ENCODE assay signal across 13 cellular contexts in genomic region chr1:203797948-203798347, GRCh38. TPM values are rescaled to one million over a fixed set of nuclear protein-coding genes. Genes with fewer than 3 reads are reported as not detected.
A peak's percentile ranks its signal among the peaks of the same experiment; 100 is the strongest.
DNase-seq lines count a peak whose midpoint lies in the region; ATAC-seq, FAIRE-seq and TF ChIP-seq lines count a peak whose summit lies in the region.
"Had no signal": no experiment of that assay in that cellular context is flagged by ENCODE, and none has a peak within 500 bp of the region (broad histone marks: within the 10 kb centered on the region; RNA-seq: fewer than 3 reads in every experiment).

No MANE protein-coding gene starts in this region.

- peaks cover 7% of the 10 kb centered on the region for H3K9me1 ChIP-seq in K562 (ENCODE audit: control insufficient read depth, insufficient read depth, low read length)

- TF ChIP-seq POLR2A in K562 (conservative IDR thresholded peaks at IDR 0.05): no peak

- H3K27ac ChIP-seq in CD4-positive, alpha-beta memory T cell (ENCODE audit: low read depth, low read length): no peak overlapping the region
- H3K27ac ChIP-seq in HEK293 (ENCODE audit: extremely low read depth, low read depth, low read length): no peak overlapping the region
- H3K27ac ChIP-seq in K562 (ENCODE audit: extremely low read depth, low read depth, low read length): no peak overlapping the region; the same call in 2 of the 3 replicates
- H3K27ac ChIP-seq in MM.1S (ENCODE audit: low read length): no peak overlapping the region
- H3K27ac ChIP-seq: SK-N-MC had no signal

- in situ Hi-C loops in K562 (cut with MboI): no loop called here

- H4K20me1 ChIP-seq in K562 (replicated peaks; ENCODE audit: control insufficient read depth, insufficient read depth, low read length): peaks cover 23% of the 10 kb centered on the region
- peaks cover 40% of the 10 kb centered on the region for H4K20me1 ChIP-seq in MM.1S (ENCODE audit: insufficient read depth, low read length)

- peak overlapping the region; percentile 96 for H3K4me2 ChIP-seq in K562 (ENCODE audit: insufficient read depth, low read length)
- no peak overlapping the region for H3K4me2 ChIP-seq in MM.1S (ENCODE audit: low read depth, low read length)

- no peak for FAIRE-seq in K562 (lab: Jason Lieb, UNC)
- FAIRE-seq: endometrium, islet of Langerhans had no signal

- peaks cover 0 to 2% (median 0%) of the 10 kb centered on the region in 8 donors for H3K9me3 Mint-ChIP-seq in CD4-positive, alpha-beta memory T cell
- H3K9me3 Mint-ChIP-seq in nephron progenitor cell: peaks cover 59% of the 10 kb centered on the region

- no peak for TF ChIP-seq CTCF in HEK293 (tag by site-specific recombination; IDR thresholded peaks at IDR 0.05)
- peak in 2 of 3 experiments; percentile 21 to 32; a peak in 1 of 6 replicates for TF ChIP-seq CTCF in K562 (IDR thresholded peaks at IDR 0.05 in 2 of 3, conservative IDR thresholded peaks at IDR 0.05 in 1 of 3; ENCODE audit: insufficient read depth in 2 of 3, low read depth in 1 of 3, low read length in 3 of 3)
- TF ChIP-seq CTCF in nephron progenitor cell (IDR thresholded peaks at IDR 0.05): no peak
- no peak for TF ChIP-seq CTCF in MM.1S (IDR thresholded peaks at IDR 0.05; ENCODE audit: low read length)

- H3K36me3 Mint-ChIP-seq in CD4-positive, alpha-beta memory T cell: peaks cover 21 to 47% of the 10 kb centered on the region in 2 donors
- H3K36me3 Mint-ChIP-seq in nephron progenitor cell (ENCODE audit: low read depth): peaks cover 77% of the 10 kb centered on the region

- H3K9ac ChIP-seq in K562 (ENCODE audit: insufficient read depth in 1 of 2, low read depth in 2 of 2, low read length in 2 of 2): no peak overlapping the region
- H3K9ac ChIP-seq in MM.1S (ENCODE audit: low read length): no peak overlapping the region

- H3K4me1 ChIP-seq in CD4-positive, alpha-beta memory T cell (ENCODE audit: insufficient read depth, low read length): peaks cover 67% of the 10 kb centered on the region
- 0 out of 2 replicates have a peak, but pooled peaks cover 2% of the 10 kb centered on the region for H3K4me1 ChIP-seq in HEK293 (ENCODE audit: control insufficient read depth, insufficient read depth, low read length)
- H3K4me1 ChIP-seq in K562 (replicated peaks in 1 of 2; ENCODE audit: control insufficient read depth in 2 of 2, insufficient read depth in 2 of 2, low read length in 2 of 2): peaks cover 2 to 43% of the 10 kb centered on the region in 2 experiments
- peaks cover 36% of the 10 kb centered on the region for H3K4me1 ChIP-seq in MM.1S (ENCODE audit: low read length)

- intact Hi-C loops in CD4-positive, alpha-beta memory T cell (cut with micrococcal nuclease): loop anchor here (5.0 to 10.0 kb wide), 4 partner anchors 53 to 1451 kb away; partner anchors contain the start of genes ATP2B4, PPP1R12B and RBBP5
- intact Hi-C loops in K562 (cut with micrococcal nuclease): no loop called here

- no peak for DNase-seq in CD4-positive, alpha-beta memory T cell
- DNase-seq in K562 (ENCODE audit: extremely low read depth in 1 of 4, low spot score in 3 of 4) (peak in 3 of 4 experiments; percentile 27 to 65 (median 28)), nephron progenitor cell (no peak), D341Med (ENCODE audit: low spot score) (no peak), MM.1S (no peak), OCI-M1 (lab: John Stamatoyannopoulos, UW) (no peak)
- DNase-seq: NCI-H1048, stomach had no signal

- H3K9me2 ChIP-seq in MM.1S (replicated peaks; ENCODE audit: insufficient read depth, low read length): no peaks in the 10 kb centered on the region

- peak overlapping the region in 5 of 7 donors; percentile 15 to 86 (median 51) for H3K27ac Mint-ChIP-seq in CD4-positive, alpha-beta memory T cell
- no peak overlapping the region for H3K27ac Mint-ChIP-seq in nephron progenitor cell

- H3K79me2 ChIP-seq in K562 (ENCODE audit: control insufficient read depth, insufficient read depth, low read length): peaks cover 71% of the 10 kb centered on the region
- peaks cover 75% of the 10 kb centered on the region for H3K79me2 ChIP-seq in MM.1S (ENCODE audit: low read length)

- TF ChIP-seq RAD21 in K562 (CRISPR knock-in tag; conservative IDR thresholded peaks at IDR 0.05 in 1 of 2, IDR thresholded peaks at IDR 0.05 in 1 of 2): peak in 1 of 2 experiments; percentile 45; a peak in 3 of 4 replicates

- no peaks in the 10 kb centered on the region for H3K27me3 ChIP-seq in CD4-positive, alpha-beta memory T cell (ENCODE audit: insufficient read depth, low read length)
- no peaks in the 10 kb centered on the region for H3K27me3 ChIP-seq in K562 (ENCODE audit: control insufficient read depth in 2 of 2, insufficient read depth in 2 of 2, low read length in 2 of 2)
- no peaks in the 10 kb centered on the region for H3K27me3 ChIP-seq in MM.1S (replicated peaks; ENCODE audit: insufficient read depth, low read length)
- H3K27me3 ChIP-seq: stomach had no signal

- CTCF ChIA-PET in CD4-positive, alpha-beta memory T cell (lab: Charles Lee; ENCODE audit: partially characterized antibody): no interaction called here
- CTCF ChIA-PET in HEK293 (lab: Yijun Ruan, JAX) (no interaction called here), K562 (lab: Yijun Ruan, JAX; ENCODE audit: low intra/inter-chr PET ratio) (no interaction called here)

- TF ChIP-seq EP300 in K562 (IDR thresholded peaks at IDR 0.05; ENCODE audit: low read length): no peak

- H3F3A ChIP-seq in MM.1S (ENCODE audit: insufficient read depth, low read length): no peaks in the 10 kb centered on the region

- H3K4me3 Mint-ChIP-seq in CD4-positive, alpha-beta memory T cell: peak overlapping the region; percentile 5 to 99 (median 58)
- peak overlapping the region; percentile 95 for H3K4me3 Mint-ChIP-seq in nephron progenitor cell

- 61% methylated on average over 4 of the region's 4 CpGs for WGBS in K562 (ENCODE audit: insufficient coverage, low coverage, missing lambda C conversion rate)

- H2AFZ ChIP-seq in K562 (ENCODE audit: low read depth, low read length): no peak overlapping the region
- H2AFZ ChIP-seq in MM.1S (ENCODE audit: low read length): no peak overlapping the region

- H3K4me1 Mint-ChIP-seq in CD4-positive, alpha-beta memory T cell: peaks cover 47 to 77% (median 59%) of the 10 kb centered on the region in 4 donors
- H3K4me1 Mint-ChIP-seq in nephron progenitor cell: peaks cover 29% of the 10 kb centered on the region

- ATAC-seq in K562 (no peak), HG02970 (IDR thresholded peaks at IDR 0.05; ENCODE audit: low FRiP score, unreplicated experiment) (no peak)

- H3K9me3 ChIP-seq in CD4-positive, alpha-beta memory T cell (ENCODE audit: control insufficient read depth in 1 of 2, low read length in 2 of 2): no peaks in the 10 kb centered on the region
- H3K9me3 ChIP-seq in HEK293 (ENCODE audit: control insufficient read depth, insufficient read depth, low read depth, low read length) (no peaks in the 10 kb centered on the region), K562 (replicated peaks; ENCODE audit: control insufficient read depth, insufficient read depth, low read depth, low read length) (0 out of 2 replicates have a peak, but pooled peaks cover 2% of the 10 kb centered on the region), MM.1S (replicated peaks; ENCODE audit: insufficient read depth, low read length) (no peaks in the 10 kb centered on the region)
- H3K9me3 ChIP-seq: stomach had no signal

- H3K4me3 ChIP-seq in CD4-positive, alpha-beta memory T cell (ENCODE audit: low read length in 2 of 2): no peak overlapping the region
- H3K4me3 ChIP-seq in HEK293 (ENCODE audit: low read depth, low read length): no peak overlapping the region
- no peak overlapping the region for H3K4me3 ChIP-seq in K562
- no peak overlapping the region for H3K4me3 ChIP-seq in MM.1S (ENCODE audit: low read length)

- POLR2A ChIA-PET in CD4-positive, alpha-beta memory T cell (lab: Charles Lee; ENCODE audit: partially characterized antibody): interaction anchor here (1.0 to 1.1 kb wide), 3 partner anchors 33 to 832 kb away, joined by 3 to 4 read pairs (median 3); partner anchors contain the start of gene LAX1
- POLR2A ChIA-PET in HEK293 (lab: Yijun Ruan, JAX): no interaction called here
- POLR2A ChIA-PET in K562 (lab: Yijun Ruan, JAX): interaction anchor here (0.8 to 2.8 kb wide), 5 partner anchors 9 to 70 kb away, joined by 3 to 17 read pairs (median 6); no protein-coding TSS in a partner anchor

- H3K36me3 ChIP-seq in CD4-positive, alpha-beta memory T cell (ENCODE audit: insufficient read depth, low read length): peaks cover 13% of the 10 kb centered on the region
- H3K36me3 ChIP-seq in HEK293 (ENCODE audit: control insufficient read depth in 2 of 2, insufficient read depth in 1 of 2, low read length in 2 of 2) (peaks cover 0 to 47% of the 10 kb centered on the region in 2 experiments), K562 (ENCODE audit: control insufficient read depth, insufficient read depth, low read length) (peaks cover 62% of the 10 kb centered on the region), MM.1S (replicated peaks; ENCODE audit: insufficient read depth, low read length) (peaks cover 14% of the 10 kb centered on the region)

- no TSS peak for BruUV-seq in K562 (replicated peaks; lab: Mats Ljungman, UMichigan)

- no peaks in the 10 kb centered on the region for H3K27me3 Mint-ChIP-seq in CD4-positive, alpha-beta memory T cell
- no peaks in the 10 kb centered on the region for H3K27me3 Mint-ChIP-seq in nephron progenitor cell (ENCODE audit: low read depth, poor library complexity)

RNA-seq across cellular contexts. Expression of gene ZBED6, which starts 2.5 kb away (rescaled TPM):
- total RNA-seq in CD4-positive, alpha-beta memory T cell: 10 to 100 TPM; 26.5 to 29.3 TPM
- polyA plus RNA-seq in CD4-positive, alpha-beta memory T cell: under 1 TPM; 0.29 to 0.40 TPM
- total RNA-seq in K562 (2011; cell fraction: chromatin; rRNA removed; ENCODE audit: low replicate concordance): 46.0 and 78.8 TPM in 2 replicates
- total RNA-seq in K562 (2011; cell fraction: nucleolus; rRNA removed): 18.3 and 20.5 TPM in 2 replicates
- 44.7 and 57.6 TPM in 2 replicates for total RNA-seq in K562 (2011; cell fraction: nucleoplasm; rRNA removed)
- total RNA-seq in K562 (2014; rRNA removed): 5.0 and 8.9 TPM in 2 replicates
- 12.8 and 18.2 TPM in 2 replicates for total RNA-seq in K562 (2014; rRNA removed; fragmentation: Illumina TruSeq; extraction: Trizol)
- 12.5 and 13.2 TPM in 2 replicates for total RNA-seq in K562 (2015; rRNA removed; fragmentation: Illumina TruSeq; extraction: Trizol)
- 16.1 and 16.6 TPM in 2 replicates for total RNA-seq in K562 (2021)
- 5.9 and 6.9 TPM in 2 replicates for polyA plus RNA-seq in K562 (2011; rRNA removed)
- polyA plus RNA-seq in K562 (2011; cell fraction: cytosol; rRNA removed): 2.5 and 4.5 TPM in 2 replicates
- polyA plus RNA-seq in K562 (2011; cell fraction: nucleus; rRNA removed): 21.1 and 29.6 TPM in 2 replicates
- polyA plus RNA-seq in K562 (2012): 2.3 and 3.1 TPM in 2 replicates
- polyA plus RNA-seq in K562 (2014; fragmentation: Illumina TruSeq; extraction: Trizol): 3.6 and 4.0 TPM in 2 replicates
- under 1 TPM; 0.21 to 0.96 TPM for polyA plus RNA-seq in K562 (2014; fragmentation: Nextera tagmentation; extraction: Ambion mirVana)
- polyA plus RNA-seq in K562 (2014; rRNA removed): 2.5 and 3.1 TPM in 2 replicates
- 21.8 and 28.1 TPM in 2 replicates for polyA minus RNA-seq in K562 (2011; rRNA and poly(A)+ RNA removed)
- polyA minus RNA-seq in K562 (2011; cell fraction: cytosol; rRNA and poly(A)+ RNA removed): 8.1 and 15.2 TPM in 2 replicates
- polyA minus RNA-seq in K562 (2011; cell fraction: nucleus; rRNA and poly(A)+ RNA removed): 21.9 and 43.3 TPM in 2 replicates

RNA-seq across cellular contexts. Expression of gene ZC3H11A, which starts 2.5 kb away (rescaled TPM):
- total RNA-seq in CD4-positive, alpha-beta memory T cell: 100 to 1,000 TPM; 132 to 141 TPM
- 10 to 100 TPM; 50.9 to 55.0 TPM for polyA plus RNA-seq in CD4-positive, alpha-beta memory T cell
- 147 and 331 TPM in 2 replicates for total RNA-seq in K562 (2011; cell fraction: chromatin; rRNA removed; ENCODE audit: low replicate concordance)
- 125 and 159 TPM in 2 replicates for total RNA-seq in K562 (2011; cell fraction: nucleolus; rRNA removed)
- 177 and 284 TPM in 2 replicates for total RNA-seq in K562 (2011; cell fraction: nucleoplasm; rRNA removed)
- total RNA-seq in K562 (2014; rRNA removed): 72.2 and 87.8 TPM in 2 replicates
- 119 and 126 TPM in 2 replicates for total RNA-seq in K562 (2014; rRNA removed; fragmentation: Illumina TruSeq; extraction: Trizol)
- 103 and 109 TPM in 2 replicates for total RNA-seq in K562 (2015; rRNA removed; fragmentation: Illumina TruSeq; extraction: Trizol)
- 91.8 and 102 TPM in 2 replicates for total RNA-seq in K562 (2021)
- 137 and 154 TPM in 2 replicates for polyA plus RNA-seq in K562 (2011; rRNA removed)
- 51.4 and 88.4 TPM in 2 replicates for polyA plus RNA-seq in K562 (2011; cell fraction: cytosol; rRNA removed)
- polyA plus RNA-seq in K562 (2011; cell fraction: nucleus; rRNA removed): 247 and 349 TPM in 2 replicates
- 60.3 and 89.4 TPM in 2 replicates for polyA plus RNA-seq in K562 (2012)
- polyA plus RNA-seq in K562 (2014; fragmentation: Illumina TruSeq; extraction: Trizol): 103 and 125 TPM in 2 replicates
- polyA plus RNA-seq in K562 (2014; fragmentation: Nextera tagmentation; extraction: Ambion mirVana): 10 to 100 TPM; 34.2 to 53.8 TPM
- 91.6 and 99.5 TPM in 2 replicates for polyA plus RNA-seq in K562 (2014; rRNA removed)
- 170 and 175 TPM in 2 replicates for polyA minus RNA-seq in K562 (2011; rRNA and poly(A)+ RNA removed)
- polyA minus RNA-seq in K562 (2011; cell fraction: cytosol; rRNA and poly(A)+ RNA removed): 53.3 and 59.3 TPM in 2 replicates
- 96.0 and 220 TPM in 2 replicates for polyA minus RNA-seq in K562 (2011; cell fraction: nucleus; rRNA and poly(A)+ RNA removed)

RNA-seq across cellular contexts. Expression of gene LAX1, which starts 33.0 kb away (rescaled TPM):
- 10 to 100 TPM; 39.5 to 41.2 TPM for total RNA-seq in CD4-positive, alpha-beta memory T cell
- polyA plus RNA-seq in CD4-positive, alpha-beta memory T cell: 10 to 100 TPM in 1 of 2 donors, 1 to 10 TPM in 1; 5.5 to 36.7 TPM
- total RNA-seq in K562 (2011; cell fraction: chromatin; rRNA removed; ENCODE audit: low replicate concordance): not detected in 2 replicates
- not detected in 2 replicates for total RNA-seq in K562 (2011; cell fraction: nucleolus; rRNA removed)
- total RNA-seq in K562 (2011; cell fraction: nucleoplasm; rRNA removed): not detected in 2 replicates
- total RNA-seq in K562 (2014; rRNA removed) (not detected in 2 replicates), K562 (2014; rRNA removed; fragmentation: Illumina TruSeq; extraction: Trizol) (not detected in 2 replicates), K562 (2015; rRNA removed; fragmentation: Illumina TruSeq; extraction: Trizol) (not detected in 2 replicates), K562 (2021) (not detected in 2 replicates)
- polyA plus RNA-seq in K562 (2011; rRNA removed) (not detected in 2 replicates), K562 (2014; fragmentation: Illumina TruSeq; extraction: Trizol) (not detected in 2 replicates), K562 (2014; fragmentation: Nextera tagmentation; extraction: Ambion mirVana) (not detected), K562 (2014; rRNA removed) (not detected in 2 replicates)
- not detected in 2 replicates for polyA plus RNA-seq in K562 (2011; cell fraction: cytosol; rRNA removed)
- not detected in 2 replicates for polyA plus RNA-seq in K562 (2011; cell fraction: nucleus; rRNA removed)
- polyA plus RNA-seq in K562 (2012): not detected in 2 replicates
- not detected in 2 replicates for polyA minus RNA-seq in K562 (2011; rRNA and poly(A)+ RNA removed)
- not detected in 2 replicates for polyA minus RNA-seq in K562 (2011; cell fraction: cytosol; rRNA and poly(A)+ RNA removed)
- not detected in 2 replicates for polyA minus RNA-seq in K562 (2011; cell fraction: nucleus; rRNA and poly(A)+ RNA removed)

Comparison
In these comparisons a context has a peak if more than half of its experiments do, and no peak if none do; other contexts are left out.
1. DNase-seq: peak in K562 (3 of 4); none in CD4-positive, alpha-beta memory T cell (0 of 5), nephron progenitor cell (single experiment), D341Med (single experiment), MM.1S (single experiment) and OCI-M1 (single experiment).
2. CTCF ChIP-seq: peak in K562 (2 of 3); none in HEK293 (single experiment), nephron progenitor cell (single experiment) and MM.1S (single experiment).
3. RNA of gene LAX1, which starts 33.0 kb away (total RNA-seq): 39.5 to 41.2 TPM in CD4-positive, alpha-beta memory T cell; not detected in K562; every median in the first group is over 10 times any median in the second.